Comparison of ENCODE assay signal across 26 cellular contexts in the genomic region with DNA sequence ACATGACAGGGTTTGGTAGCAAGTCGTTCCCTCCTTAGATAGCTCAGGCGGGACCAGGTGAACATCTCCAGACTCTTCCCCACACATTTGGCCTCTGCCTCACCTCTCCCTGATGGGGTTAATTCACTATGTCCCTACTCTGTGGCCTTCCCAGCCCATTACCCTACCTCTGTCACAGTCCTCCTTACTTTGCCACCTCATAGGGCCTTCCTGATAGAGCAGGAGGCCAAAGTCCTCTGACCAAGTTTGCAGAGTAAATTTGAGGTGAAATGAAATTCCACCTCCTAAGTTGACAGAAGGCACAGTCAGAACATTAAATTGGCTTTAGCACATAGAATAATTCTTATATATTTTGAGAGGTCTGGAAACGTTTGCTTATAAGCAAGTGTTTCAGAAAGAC.
"Had no signal": no experiment of that assay in that cellular context is flagged by ENCODE, and none has a peak within 500 bp of the region (broad histone marks: within the 10 kb centered on the region; RNA-seq: fewer than 3 reads in every experiment).

No MANE protein-coding gene starts in this region.

- H3K4me3 Mint-ChIP-seq: activated CD4-positive, alpha-beta T cell treated with anti-CD3 and anti-CD28 coated beads, Interleukin-2, amount 10 ng/mL, durations not matched to agents 7 days and 5 days; activated CD8-positive, alpha-beta T cell treated with anti-CD3 and anti-CD28 coated beads for 36 hours; memory B cell; nephron; stimulated activated naive B cell treated with anti-CD40 and anti-IgM and Interleukin-4, amounts not matched to agents 10 μg/mL and 1 μg/mL and 100 μg/mL, for 72 hours had no signal

- H3K27me3 ChIP-seq: cardiac muscle cell, colonic mucosa, dorsolateral prefrontal cortex, gastrocnemius medialis, ovary, transverse colon had no signal

- H3K4me3 ChIP-seq: cardiac muscle cell, colonic mucosa, dorsolateral prefrontal cortex, gastrocnemius medialis, ovary, transverse colon had no signal

- H3K27ac ChIP-seq: cardiac muscle cell, colonic mucosa, dorsolateral prefrontal cortex, gastrocnemius medialis, neutrophil, ovary, transverse colon had no signal

- H3K36me3 Mint-ChIP-seq: activated naive CD4-positive, alpha-beta T cell treated with anti-CD3 and anti-CD28 coated beads, Interleukin-2, amount 50 U/mL, for 72 hours; memory B cell; stimulated activated naive B cell treated with anti-CD40 and anti-IgM and Interleukin-4, amounts not matched to agents 10 μg/mL and 1 μg/mL and 100 μg/mL, for 72 hours had no signal

- H3K4me1 ChIP-seq: colonic mucosa had no signal

- H3K27ac Mint-ChIP-seq: activated CD4-positive, alpha-beta T cell treated with anti-CD3 and anti-CD28 coated beads, Interleukin-2, amount 10 ng/mL, durations not matched to agents 7 days and 5 days; activated CD8-positive, alpha-beta T cell treated with anti-CD3 and anti-CD28 coated beads for 36 hours; activated naive CD4-positive, alpha-beta T cell treated with anti-CD3 and anti-CD28 coated beads, Interleukin-2, amount 50 U/mL, for 72 hours; activated T-helper 2 cell treated with anti-CD3 and anti-CD28 coated beads, Interferon-gamma antibody, Interleukin-2, Interleukin-4, amounts not matched to agents 10 μg/mL and 5 μg/mL and 100 μg/mL, durations not matched to agents 14 hours and 24 hours and 36 hours; memory B cell; nephron; stimulated activated naive B cell treated with anti-CD40 and anti-IgM and Interleukin-4, amounts not matched to agents 10 μg/mL and 1 μg/mL and 100 μg/mL, for 72 hours had no signal

- H3K9me3 Mint-ChIP-seq: activated CD4-positive, alpha-beta T cell treated with anti-CD3 and anti-CD28 coated beads, Interleukin-2, amount 10 ng/mL, durations not matched to agents 7 days and 5 days; activated CD8-positive, alpha-beta T cell treated with anti-CD3 and anti-CD28 coated beads for 36 hours; activated naive CD4-positive, alpha-beta T cell treated with anti-CD3 and anti-CD28 coated beads, Interleukin-2, amount 50 U/mL, for 72 hours; activated T-helper 2 cell treated with anti-CD3 and anti-CD28 coated beads, Interferon-gamma antibody, Interleukin-2, Interleukin-4, amounts not matched to agents 10 μg/mL and 5 μg/mL and 100 μg/mL, durations not matched to agents 14 hours and 24 hours and 36 hours; memory B cell; stimulated activated naive B cell treated with anti-CD40 and anti-IgM and Interleukin-4, amounts not matched to agents 10 μg/mL and 1 μg/mL and 100 μg/mL, for 72 hours had no signal

- ATAC-seq: activated CD8-positive, alpha-beta T cell treated with anti-CD3 and anti-CD28 coated beads for 36 hours; activated naive CD4-positive, alpha-beta T cell treated with anti-CD3 and anti-CD28 coated beads, Interleukin-2, amount 50 U/mL, for 72 hours; gastrocnemius medialis; right cardiac atrium had no signal

- H3K36me3 ChIP-seq: cardiac muscle cell, colonic mucosa, gastrocnemius medialis, neutrophil, ovary, transverse colon had no signal

- DNase-seq: activated CD4-positive, alpha-beta T cell treated with anti-CD3 and anti-CD28 coated beads, Interleukin-2, amount 10 ng/mL, durations not matched to agents 7 days and 5 days; activated CD4-positive, CD25-positive, alpha-beta regulatory T cell treated with anti-CD3 and anti-CD28 coated beads, Interleukin-2, amount 50 U/mL, for 72 hours; activated CD8-positive, alpha-beta T cell treated with anti-CD3 and anti-CD28 coated beads for 36 hours; activated naive CD4-positive, alpha-beta T cell; activated T-cell treated with anti-CD3 and anti-CD28 coated beads, Interleukin-2, amount 50 U/mL, for 48 hours; anterior cingulate cortex; cerebellar nuclear complex; colonic mucosa; dorsolateral prefrontal cortex; effector memory CD4-positive, alpha-beta T cell; erythroblast; gastrocnemius medialis; glutamatergic neuron; islet precursor cell; ovary; right cardiac atrium; stimulated activated CD4-positive, alpha-beta T cell treated with anti-CD3 and anti-CD28 coated beads, Interleukin-4, amount 100 ng/mL, for 1 hour; stimulated activated naive B cell treated with anti-CD40 and anti-IgM and Interleukin-4, amounts not matched to agents 10 μg/mL and 1 μg/mL and 100 μg/mL, for 72 hours; T-helper 2 cell; transverse colon had no signal

- H3K27me3 Mint-ChIP-seq: activated CD4-positive, alpha-beta T cell treated with anti-CD3 and anti-CD28 coated beads, Interleukin-2, amount 10 ng/mL, durations not matched to agents 7 days and 5 days; activated CD8-positive, alpha-beta T cell treated with anti-CD3 and anti-CD28 coated beads for 36 hours had no signal

- H3K9me3 ChIP-seq: colonic mucosa, gastrocnemius medialis, neutrophil, ovary, transverse colon had no signal
